32 cellular contexts compared by ENCODE assay signal in the genomic region with DNA sequence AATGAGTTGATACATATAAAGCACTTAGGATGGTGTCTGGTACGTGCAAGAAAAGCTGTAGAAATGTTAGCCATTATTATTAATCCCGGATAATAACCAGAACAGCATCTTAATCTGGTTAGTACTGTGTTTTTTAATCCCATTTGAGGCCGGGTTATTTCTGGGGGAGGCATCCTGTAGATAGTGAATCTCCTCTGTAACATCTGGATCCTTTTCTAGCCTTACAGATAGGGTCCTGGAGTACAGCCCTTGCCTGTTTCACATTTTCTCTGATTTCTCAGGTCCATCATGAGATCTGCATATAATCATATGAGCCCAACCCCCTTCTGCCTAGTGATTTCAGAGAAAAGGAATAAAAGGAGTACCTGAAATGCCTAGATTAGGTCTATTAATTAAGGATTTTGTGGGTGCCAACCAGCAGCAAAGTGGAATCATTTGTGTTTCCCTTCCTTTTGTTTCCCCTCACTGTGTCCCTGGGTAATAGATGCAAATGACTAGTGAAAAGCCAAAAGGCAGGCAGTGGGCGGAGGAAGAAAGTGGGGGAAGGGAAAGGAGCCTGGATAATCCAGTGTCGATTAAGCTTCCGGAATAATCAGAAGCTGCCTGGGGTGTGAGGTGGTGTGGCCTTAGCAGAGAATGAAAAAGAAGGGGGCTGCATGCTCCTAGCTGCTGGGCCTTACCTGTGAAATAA.
A peak's percentile ranks its signal among the peaks of the same experiment; 100 is the strongest.
DNase-seq lines count a peak whose midpoint lies in the region; ATAC-seq and TF ChIP-seq lines count a peak whose summit lies in the region.
"Had no signal": no experiment of that assay in that cellular context is flagged by ENCODE, and none has a peak within 500 bp of the region (broad histone marks: within the 10 kb centered on the region; RNA-seq: fewer than 3 reads in every experiment).

No MANE protein-coding gene starts in this region.

- H3K9me3 ChIP-seq in HUES48 (ENCODE audit: control insufficient read depth, insufficient read depth, low read length) (no peaks in the 10 kb centered on the region), WERI-Rb-1 (ENCODE audit: severe bottlenecking) (no peaks in the 10 kb centered on the region), iPS-18a (ENCODE audit: control insufficient read depth, low read depth, low read length) (no peaks in the 10 kb centered on the region)
- no peaks in the 10 kb centered on the region for H3K9me3 ChIP-seq in CD4-positive, alpha-beta T cell (ENCODE audit: control insufficient read depth, low read length)
- H3K9me3 ChIP-seq: ascending aorta; BLaER1 treated with 17β-estradiol and CSF1 and Interleukin-3, amounts not matched to agents 10 nM and 100 nM; gastrocnemius medialis; lower lobe of right lung; Peyer's patch; SJCRH30; suprapubic skin; upper lobe of right lung had no signal

- H3K27ac Mint-ChIP-seq in CD4-positive, alpha-beta T cell, result no peak overlapping the region
- H3K27ac Mint-ChIP-seq: activated CD8-positive, alpha-beta T cell treated with anti-CD3 and anti-CD28 coated beads, Interleukin-2, amount 10 ng/mL, durations not matched to agents 7 days and 5 days; activated naive CD8-positive, alpha-beta T cell treated with anti-CD3 and anti-CD28 coated beads, Interleukin-2, amount 10 ng/mL, durations not matched to agents 7 days and 5 days; progenitor cell of endocrine pancreas; stimulated activated naive B cell treated with anti-CD40 and anti-IgM and Interleukin-4, amounts not matched to agents 10 μg/mL and 1 μg/mL and 100 μg/mL, for 72 hours had no signal

- H3K27me3 ChIP-seq in HUES48 (ENCODE audit: control insufficient read depth, insufficient read depth, low read length) (no peaks in the 10 kb centered on the region), WERI-Rb-1 (ENCODE audit: insufficient read depth, low read depth, severe bottlenecking) (no peaks in the 10 kb centered on the region), iPS-18a (ENCODE audit: control insufficient read depth, insufficient read depth, low read length) (no peaks in the 10 kb centered on the region)
- peaks cover 8% of the 10 kb centered on the region for H3K27me3 ChIP-seq in CD4-positive, alpha-beta T cell (ENCODE audit: control insufficient read depth, insufficient read depth, low read length)
- H3K27me3 ChIP-seq: ascending aorta; BLaER1 treated with 17β-estradiol and CSF1 and Interleukin-3, amounts not matched to agents 10 nM and 100 nM; gastrocnemius medialis; Peyer's patch; SJCRH30; suprapubic skin; upper lobe of right lung had no signal

- ATAC-seq in GM18909 (IDR thresholded peaks at IDR 0.05; ENCODE audit: poor library complexity, unreplicated experiment), result no peak
- no peak for ATAC-seq in CD4-positive, alpha-beta T cell (ENCODE audit: poor library complexity)
- ATAC-seq: activated CD8-positive, alpha-beta T cell treated with anti-CD3 and anti-CD28 coated beads, Interleukin-2, amount 10 ng/mL, durations not matched to agents 7 days and 5 days; gastrocnemius medialis; HCT116; lower lobe of right lung; stimulated activated naive B cell treated with anti-CD40 and anti-IgM and Interleukin-4, amounts not matched to agents 10 μg/mL and 1 μg/mL and 100 μg/mL, for 72 hours; upper lobe of right lung had no signal

- peaks cover 49% of the 10 kb centered on the region for H3K27me3 Mint-ChIP-seq in CD4-positive, alpha-beta T cell
- H3K27me3 Mint-ChIP-seq: progenitor cell of endocrine pancreas had no signal

- no peaks in the 10 kb centered on the region for H3K4me1 Mint-ChIP-seq in CD4-positive, alpha-beta T cell (ENCODE audit: low read depth)
- H3K4me1 Mint-ChIP-seq: activated naive CD8-positive, alpha-beta T cell treated with anti-CD3 and anti-CD28 coated beads, Interleukin-2, amount 10 ng/mL, durations not matched to agents 7 days and 5 days had no signal

- CTCF ChIA-PET in CD4-positive, alpha-beta T cell (lab: Charles Lee), result no interaction called here

- H3K9ac ChIP-seq in HUES48 (ENCODE audit: low read depth, low read length) (peak overlapping the region; percentile 46), iPS-18a (ENCODE audit: low read length) (peak overlapping the region; percentile 33)
- H3K9ac ChIP-seq: BLaER1 treated with 17β-estradiol and CSF1 and Interleukin-3, amounts not matched to agents 10 nM and 100 nM had no signal

- no peaks in the 10 kb centered on the region for H3K36me3 ChIP-seq in HUES48 (ENCODE audit: control insufficient read depth, insufficient read depth, low read length)
- no peaks in the 10 kb centered on the region for H3K36me3 ChIP-seq in WERI-Rb-1
- H3K36me3 ChIP-seq in iPS-18a (ENCODE audit: control insufficient read depth, low read depth, low read length), result no peaks in the 10 kb centered on the region
- H3K36me3 ChIP-seq: ascending aorta; BLaER1 treated with 17β-estradiol and CSF1 and Interleukin-3, amounts not matched to agents 10 nM and 100 nM; gastrocnemius medialis; lower lobe of right lung; Peyer's patch; SJCRH30; suprapubic skin; upper lobe of right lung had no signal

- POLR2A ChIA-PET in CD4-positive, alpha-beta T cell (lab: Charles Lee), result no interaction called here

- no peaks in the 10 kb centered on the region for H3K36me3 Mint-ChIP-seq in CD4-positive, alpha-beta T cell (ENCODE audit: low read depth)
- H3K36me3 Mint-ChIP-seq: activated naive CD8-positive, alpha-beta T cell treated with anti-CD3 and anti-CD28 coated beads, Interleukin-2, amount 10 ng/mL, durations not matched to agents 7 days and 5 days had no signal

- H3K27ac ChIP-seq in HUES48 (ENCODE audit: low read depth, low read length) (peak overlapping the region; percentile 79), WERI-Rb-1 (peak overlapping the region; percentile 38; the same call in 1 of the 2 replicates), iPS-18a (ENCODE audit: low read length) (peak overlapping the region; percentile 56)
- H3K27ac ChIP-seq in CD4-positive, alpha-beta T cell (ENCODE audit: low read depth, low read length), result no peak overlapping the region
- H3K27ac ChIP-seq: ascending aorta; BLaER1 treated with 17β-estradiol and CSF1 and Interleukin-3, amounts not matched to agents 10 nM and 100 nM; coronary artery; gastrocnemius medialis; lower lobe of right lung; Peyer's patch; SJCRH30; suprapubic skin; upper lobe of right lung had no signal

- H3K4me1 ChIP-seq in HUES48 (ENCODE audit: control insufficient read depth, insufficient read depth, low read length) (peaks cover 14% of the 10 kb centered on the region), iPS-18a (ENCODE audit: control insufficient read depth, low read depth, low read length) (peaks cover 19% of the 10 kb centered on the region)
- H3K4me1 ChIP-seq: ascending aorta, gastrocnemius medialis, lower lobe of right lung, Peyer's patch, SJCRH30, suprapubic skin, upper lobe of right lung had no signal

- no peak for TF ChIP-seq CTCF in WERI-Rb-1 (IDR thresholded peaks at IDR 0.05; ENCODE audit: low read depth, low read length)
- TF ChIP-seq CTCF in CD4-positive, alpha-beta T cell (IDR thresholded peaks at IDR 0.05), result no peak

- DNase-seq in WERI-Rb-1 (peak; percentile 58), retina (peak; percentile 21), NCI-H446 treated with DMSO at 0.1 percent for 48 hours (lab: John Stamatoyannopoulos, UW) (no peak)
- DNase-seq in activated T-cell treated with anti-CD3 and anti-CD28 coated beads, Interleukin-2, amount 50 U/mL, for 48 hours, result no peak
- no peak for DNase-seq in CD4-positive, alpha-beta T cell
- DNase-seq: activated CD4-positive, alpha-beta T cell treated with anti-CD3 and anti-CD28 coated beads for 1 hour; activated CD8-positive, alpha-beta T cell treated with anti-CD3 and anti-CD28 coated beads, Interleukin-2, amount 10 ng/mL, durations not matched to agents 7 days and 5 days; activated effector memory CD4-positive, alpha-beta T cell treated with Interleukin-2 at 50 U/mL for 16 hours; activated naive CD8-positive, alpha-beta T cell treated with anti-CD3 and anti-CD28 coated beads, Interleukin-2, amount 10 ng/mL, durations not matched to agents 7 days and 5 days; COR-L47; DMS79 treated with DMSO at 0.1 percent for 48 hours; gastrocnemius medialis; hypothalamus; kidney glomerular epithelial cell; lower lobe of right lung; NCI-H146; NCI-H2107; Peyer's patch; SJCRH30; stimulated activated CD4-positive, alpha-beta T cell treated with anti-CD3 and anti-CD28 coated beads, Interleukin-15, amount 100 ng/mL, for 24 hours; stimulated activated naive B cell treated with anti-CD40 and anti-IgM and Interleukin-4, amounts not matched to agents 10 μg/mL and 1 μg/mL and 100 μg/mL, for 72 hours; T-helper 1 cell; upper lobe of right lung had no signal

- no peak overlapping the region for H3K4me3 Mint-ChIP-seq in CD4-positive, alpha-beta T cell
- H3K4me3 Mint-ChIP-seq: activated CD8-positive, alpha-beta T cell treated with anti-CD3 and anti-CD28 coated beads, Interleukin-2, amount 10 ng/mL, durations not matched to agents 7 days and 5 days; activated naive CD8-positive, alpha-beta T cell treated with anti-CD3 and anti-CD28 coated beads, Interleukin-2, amount 10 ng/mL, durations not matched to agents 7 days and 5 days; stimulated activated naive B cell treated with anti-CD40 and anti-IgM and Interleukin-4, amounts not matched to agents 10 μg/mL and 1 μg/mL and 100 μg/mL, for 72 hours had no signal

- H3K4me3 ChIP-seq in HUES48 (ENCODE audit: low read depth, low read length) (peak overlapping the region; percentile 24), WERI-Rb-1 (ENCODE audit: low read depth, low read length) (no peak overlapping the region), iPS-18a (ENCODE audit: low read length) (peak overlapping the region; percentile 14)
- H3K4me3 ChIP-seq: ascending aorta; BLaER1 treated with 17β-estradiol and CSF1 and Interleukin-3, amounts not matched to agents 10 nM and 100 nM; coronary artery; gastrocnemius medialis; lower lobe of right lung; Peyer's patch; SJCRH30; suprapubic skin; upper lobe of right lung had no signal

- no peaks in the 10 kb centered on the region for H3K9me3 Mint-ChIP-seq in CD4-positive, alpha-beta T cell
- H3K9me3 Mint-ChIP-seq: activated naive CD8-positive, alpha-beta T cell treated with anti-CD3 and anti-CD28 coated beads, Interleukin-2, amount 10 ng/mL, durations not matched to agents 7 days and 5 days; stimulated activated naive B cell treated with anti-CD40 and anti-IgM and Interleukin-4, amounts not matched to agents 10 μg/mL and 1 μg/mL and 100 μg/mL, for 72 hours had no signal

- intact Hi-C loops in CD4-positive, alpha-beta T cell (cut with DNase I, micrococcal nuclease), result no loop called here

Comparison
In these comparisons a context has a peak if more than half of its experiments do, and no peak if none do; other contexts are left out.
1. DNase-seq: peak in WERI-Rb-1 (single experiment) and retina (single experiment); none in NCI-H446 treated with DMSO at 0.1 percent for 48 hours (single experiment), activated T-cell treated with anti-CD3 and anti-CD28 coated beads, Interleukin-2, amount 50 U/mL, for 48 hours (0 of 2) and CD4-positive, alpha-beta T cell (0 of 10).